ENCODE assay signal across 8 cellular contexts in the genomic region with DNA sequence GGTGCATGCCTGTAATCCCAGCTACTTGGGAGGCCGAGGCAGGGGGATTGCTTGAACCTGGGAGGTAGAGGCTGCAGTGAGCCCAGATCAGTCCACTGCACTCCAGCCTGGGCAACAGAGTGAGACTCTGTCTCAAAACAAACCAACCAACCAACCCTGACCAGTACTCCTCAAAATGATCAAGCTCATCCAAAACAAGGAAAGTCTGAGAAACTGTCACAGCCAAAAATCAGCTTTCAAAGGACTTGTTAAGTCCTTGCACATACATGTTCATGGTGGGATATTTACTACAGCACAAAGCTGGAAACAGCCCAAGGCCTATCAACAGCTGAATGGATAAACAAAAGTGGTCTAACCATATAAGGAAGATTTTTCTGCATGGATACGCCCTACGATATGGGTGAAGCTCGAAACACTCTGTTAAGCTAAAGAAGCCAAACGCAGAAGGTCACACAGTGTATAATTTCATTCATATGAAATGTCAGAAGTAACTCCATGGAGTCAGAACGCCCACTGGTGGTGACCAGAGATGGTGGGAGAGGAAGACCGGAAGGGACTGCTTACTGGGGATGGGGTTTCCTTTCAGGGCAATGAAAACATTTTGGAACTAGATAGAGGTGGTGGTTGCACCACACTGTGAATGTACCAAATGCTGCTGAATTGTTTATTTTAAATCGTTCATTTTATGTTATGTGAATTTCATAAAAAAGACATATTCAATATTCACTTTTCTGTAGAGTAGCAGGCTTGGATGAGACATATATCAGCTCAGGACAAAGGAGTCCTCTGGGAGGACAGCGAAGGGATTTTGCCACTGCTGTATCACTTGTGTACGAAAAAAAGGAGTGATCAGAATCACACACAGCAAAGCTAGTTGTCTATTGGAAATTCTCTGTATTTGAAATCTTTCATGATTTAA. TPM values are rescaled to one million over a fixed set of nuclear protein-coding genes. Genes with fewer than 3 reads are reported as not detected.
A peak's percentile ranks its signal among the peaks of the same experiment; 100 is the strongest.
DNase-seq lines count a peak whose midpoint lies in the region; ATAC-seq and TF ChIP-seq lines count a peak whose summit lies in the region.

No MANE protein-coding gene starts in this region.

- ATAC-seq in IMR-90 (ENCODE audit: low read depth): peak; percentile 91
- no peak for ATAC-seq in GM18505 (IDR thresholded peaks at IDR 0.05; ENCODE audit: unreplicated experiment)
- no peak for ATAC-seq in GM21576 (IDR thresholded peaks at IDR 0.05; ENCODE audit: unreplicated experiment)
- ATAC-seq in HG03025 (IDR thresholded peaks at IDR 0.05; ENCODE audit: low FRiP score, unreplicated experiment): no peak

- no peak overlapping the region for H3K4me3 ChIP-seq in Caco-2 (ENCODE audit: low read depth, low read length)
- no peak overlapping the region for H3K4me3 ChIP-seq in IMR-90 (ENCODE audit: insufficient read depth, low read depth, low read length)
- no peak overlapping the region for H3K4me3 ChIP-seq in SK-N-MC
- no peak overlapping the region for H3K4me3 ChIP-seq in foreskin fibroblast (ENCODE audit: low read depth in 1 of 2, low read length in 2 of 2)

- H3K27me3 Mint-ChIP-seq in Caco-2 (ENCODE audit: insufficient read depth, unreplicated experiment): no peaks in the 10 kb centered on the region

- H2BK120ac ChIP-seq in IMR-90 (ENCODE audit: low read depth, low read length): 0 out of 2 replicates have a peak overlapping the region, but pooled peaks have one; percentile 16

- H3K9me3 Mint-ChIP-seq in Caco-2 (ENCODE audit: unreplicated experiment): no peaks in the 10 kb centered on the region

- H4K91ac ChIP-seq in IMR-90 (ENCODE audit: insufficient read depth, low read depth, low read length): peak overlapping the region; percentile 57

- H3K27me3 ChIP-seq in Caco-2 (replicated peaks; ENCODE audit: control insufficient read depth, insufficient read depth, low read length): no peaks in the 10 kb centered on the region
- no peaks in the 10 kb centered on the region for H3K27me3 ChIP-seq in IMR-90 (ENCODE audit: control insufficient read depth, insufficient read depth, low read length)

- no peak overlapping the region for H3K18ac ChIP-seq in IMR-90 (ENCODE audit: low read depth, low read length)

- peaks cover 6% of the 10 kb centered on the region for H3K36me3 Mint-ChIP-seq in Caco-2 (ENCODE audit: insufficient read depth, unreplicated experiment)

- H3K56ac ChIP-seq in IMR-90 (ENCODE audit: extremely low read depth, insufficient read depth, low read length): no peak overlapping the region

- no peaks in the 10 kb centered on the region for H3K9me1 ChIP-seq in IMR-90 (ENCODE audit: insufficient read depth, low read length)

- intact Hi-C loops in Caco-2 (cut with micrococcal nuclease; ENCODE audit: unreplicated experiment): loop anchor here (1.0 kb wide), 2 partner anchors 118 to 122 kb away; no protein-coding TSS in a partner anchor
- intact Hi-C loops in IMR-90 (cut with micrococcal nuclease): loop anchor here (1.0 kb wide), 2 partner anchors 97 to 122 kb away; no protein-coding TSS in a partner anchor

- BruUV-seq in Caco-2 (replicated peaks; lab: Mats Ljungman, UMichigan) (no TSS peak), IMR-90 (replicated peaks; lab: Mats Ljungman, UMichigan) (no TSS peak)

- no peaks in the 10 kb centered on the region for H4K20me1 ChIP-seq in IMR-90 (ENCODE audit: insufficient read depth, low read length)

- no peak overlapping the region for H2BK20ac ChIP-seq in IMR-90 (ENCODE audit: low read depth, low read length)

- H2BK5ac ChIP-seq in IMR-90 (ENCODE audit: low read depth, low read length, poor library complexity, severe bottlenecking): no peak overlapping the region

- TF ChIP-seq POLR2A in IMR-90 (IDR thresholded peaks at IDR 0.05; ENCODE audit: low read depth, low read length) (no peak), GM18505 (IDR thresholded peaks at IDR 0.05; ENCODE audit: borderline replicate concordance, extremely low read depth, insufficient read depth, insufficient read length) (no peak)

- no peak overlapping the region for H2AK5ac ChIP-seq in IMR-90 (ENCODE audit: low read depth, low read length)

- TF ChIP-seq CTCF in Caco-2 (IDR thresholded peaks at IDR 0.05; ENCODE audit: insufficient read depth in 1 of 2, low read depth in 1 of 2, low read length in 1 of 2, severe bottlenecking in 1 of 2, unreplicated experiment in 1 of 2) (peak; percentile 59 to 97), IMR-90 (conservative IDR thresholded peaks at IDR 0.05; ENCODE audit: low read depth, low read length) (peak; percentile 83), foreskin fibroblast (IDR thresholded peaks at IDR 0.05; ENCODE audit: low read depth, low read length) (peak; percentile 80)

- no peak overlapping the region for H3K23ac ChIP-seq in IMR-90 (ENCODE audit: low read depth, low read length)

- peaks cover 32% of the 10 kb centered on the region for H3K4me1 Mint-ChIP-seq in Caco-2 (ENCODE audit: low read depth, unreplicated experiment)

- H3K14ac ChIP-seq in IMR-90 (replicated peaks; ENCODE audit: low read depth, low read length): 0 out of 2 replicates have a peak overlapping the region, but pooled peaks have one; percentile 0

- DNase-seq in Caco-2 (peak in 1 of 2 experiments; percentile 75), IMR-90 (peak; percentile 72), SK-N-MC (ENCODE audit: low read depth, low spot score) (no peak), foreskin fibroblast (peak; percentile 34 to 78), retina (peak; percentile 49)

- H4K8ac ChIP-seq in IMR-90 (ENCODE audit: low read depth in 2 of 2, low read length in 2 of 2): peak overlapping the region; percentile 73 to 90

- H3K4me3 Mint-ChIP-seq in Caco-2 (ENCODE audit: unreplicated experiment): peak overlapping the region; percentile 5

- H3K4me1 ChIP-seq in Caco-2 (peaks cover 14% of the 10 kb centered on the region), IMR-90 (ENCODE audit: control insufficient read depth, insufficient read depth, low read length) (peaks cover 2% of the 10 kb centered on the region)

- CTCF ChIA-PET in Caco-2 (lab: Charles Lee): interaction anchor here (0.6 to 1.3 kb wide), 9 partner anchors 11 to 177 kb away, joined by 3 to 15 read pairs (median 4); a partner anchor contains a TSS
- CTCF ChIA-PET in IMR-90 (lab: Yijun Ruan, JAX): interaction anchor here (0.5 to 4.5 kb wide), 5 partner anchors 9 to 253 kb away, joined by 3 to 30 read pairs (median 3); no protein-coding TSS in a partner anchor

- no peaks in the 10 kb centered on the region for H3K79me1 ChIP-seq in IMR-90 (ENCODE audit: low read depth in 1 of 2, low read length in 2 of 2)

- H3K4ac ChIP-seq in IMR-90 (ENCODE audit: low read depth, low read length): no peak overlapping the region; the same call in 1 of the 2 replicates

- no peak overlapping the region for H2BK15ac ChIP-seq in IMR-90 (ENCODE audit: low read depth, low read length)

- H3K9ac ChIP-seq in IMR-90 (ENCODE audit: low read depth, low read length) (peak overlapping the region; percentile 38; the same call in 1 of the 2 replicates), SK-N-MC (ENCODE audit: insufficient read length) (no peak overlapping the region)

- dilution Hi-C loops in IMR-90 (cut with HindIII; ENCODE audit: low sequenced_read_pairs, unreplicated experiment): no loop called here

- WGBS in IMR-90 (ENCODE audit: extremely low coverage in 2 of 2, insufficient read length in 1 of 2), 2 experiments: 14% methylated on average over 7 of the region's 10 CpGs; no CpG with 5 or more reads in 1 of the 2 experiments

- H4K5ac ChIP-seq in IMR-90 (ENCODE audit: low read depth, low read length): peak overlapping the region; percentile 18; the same call in 1 of the 2 replicates

- H3K36me3 ChIP-seq in Caco-2 (ENCODE audit: control insufficient read depth, insufficient read depth, low read length) (no peaks in the 10 kb centered on the region), IMR-90 (ENCODE audit: control insufficient read depth, insufficient read depth, low read length) (peaks cover 4% of the 10 kb centered on the region), SK-N-MC (ENCODE audit: insufficient read depth, low read length) (no peaks in the 10 kb centered on the region)

- POLR2A ChIA-PET in Caco-2 (lab: Charles Lee): interaction anchor here (0.5 to 0.6 kb wide), 2 partner anchors 93 to 140 kb away, joined by 3 read pairs; no protein-coding TSS in a partner anchor
- POLR2A ChIA-PET in IMR-90 (lab: Charles Lee; ENCODE audit: unreplicated experiment): interaction anchor here (0.5 kb wide), 1 partner anchor 444 kb away, joined by 3 read pairs; no protein-coding TSS in a partner anchor

- in situ Hi-C loops in IMR-90 (cut with MboI; ENCODE audit: low sequenced_read_pairs): no loop called here

- peak; percentile 83 for TF ChIP-seq RAD21 in IMR-90 (IDR thresholded peaks at IDR 0.05; ENCODE audit: low read length)

- H3K9me3 ChIP-seq in Caco-2 (no peaks in the 10 kb centered on the region), IMR-90 (ENCODE audit: control insufficient read depth, insufficient read depth, low read length) (no peaks in the 10 kb centered on the region), SK-N-MC (ENCODE audit: low read depth, low read length) (no peaks in the 10 kb centered on the region)

- H3K27ac Mint-ChIP-seq in Caco-2 (ENCODE audit: unreplicated experiment): no peak overlapping the region

- H3K27ac ChIP-seq in IMR-90 (ENCODE audit: insufficient read depth, low read length) (no peak overlapping the region), SK-N-MC (peak overlapping the region; percentile 46; the same call in 1 of the 2 replicates)

- H3K4me2 ChIP-seq in IMR-90 (ENCODE audit: low read depth, low read length): no peak overlapping the region

- H2AK9ac ChIP-seq in IMR-90 (replicated peaks; ENCODE audit: low read depth, low read length, poor library complexity): no peak overlapping the region

- H2AFZ ChIP-seq in IMR-90 (replicated peaks; ENCODE audit: low read length, poor library complexity): no peak overlapping the region

RNA-seq across cellular contexts. Expression of a gene that starts 17.7 kb away (rescaled TPM):
- total RNA-seq in Caco-2 (2022) (not detected in 2 replicates), IMR-90 (2012; rRNA removed) (not detected in 2 replicates)
- polyA plus RNA-seq in IMR-90 (2012; rRNA removed): not detected in 2 replicates
- not detected in 2 replicates for polyA plus RNA-seq in IMR-90 (2012; cell fraction: cytosol; rRNA removed)
- polyA plus RNA-seq in IMR-90 (2012; cell fraction: nucleus; rRNA removed; ENCODE audit: low replicate concordance): not detected in 2 replicates

RNA-seq across cellular contexts. Expression of a gene that starts 24.9 kb away (rescaled TPM):
- 98.3 and 103 TPM in 2 replicates for total RNA-seq in Caco-2 (2022)
- 42.2 and 47.7 TPM in 2 replicates for total RNA-seq in IMR-90 (2012; rRNA removed)
- 40.2 and 41.6 TPM in 2 replicates for polyA plus RNA-seq in IMR-90 (2012; rRNA removed)
- polyA plus RNA-seq in IMR-90 (2012; cell fraction: cytosol; rRNA removed): 17.0 and 37.1 TPM in 2 replicates
- polyA plus RNA-seq in IMR-90 (2012; cell fraction: nucleus; rRNA removed; ENCODE audit: low replicate concordance): 17.1 and 40.4 TPM in 2 replicates

RNA-seq across cellular contexts. Expression of a gene that starts 25.0 kb away (rescaled TPM):
- total RNA-seq in Caco-2 (2022) (50.9 and 54.2 TPM in 2 replicates), IMR-90 (2012; rRNA removed) (50.0 and 57.9 TPM in 2 replicates)
- polyA plus RNA-seq in IMR-90 (2012; rRNA removed): 56.1 and 58.5 TPM in 2 replicates
- polyA plus RNA-seq in IMR-90 (2012; cell fraction: cytosol; rRNA removed): 43.0 and 87.4 TPM in 2 replicates
- 64.7 and 84.2 TPM in 2 replicates for polyA plus RNA-seq in IMR-90 (2012; cell fraction: nucleus; rRNA removed; ENCODE audit: low replicate concordance)

RNA-seq across cellular contexts. Expression of a gene that starts 40.2 kb away (rescaled TPM):
- total RNA-seq in Caco-2 (2022) (100 and 102 TPM in 2 replicates), IMR-90 (2012; rRNA removed) (188 and 340 TPM in 2 replicates)
- 136 and 137 TPM in 2 replicates for polyA plus RNA-seq in IMR-90 (2012; rRNA removed)
- 149 and 181 TPM in 2 replicates for polyA plus RNA-seq in IMR-90 (2012; cell fraction: cytosol; rRNA removed)
- 110 and 114 TPM in 2 replicates for polyA plus RNA-seq in IMR-90 (2012; cell fraction: nucleus; rRNA removed; ENCODE audit: low replicate concordance)

RNA-seq across cellular contexts. Expression of a gene that starts 50.0 kb away (rescaled TPM):
- total RNA-seq in Caco-2 (2022) (0.16 TPM in 1 of 2 replicates, not detected in the other), IMR-90 (2012; rRNA removed) (under 0.01 and 0.18 TPM in 2 replicates)
- polyA plus RNA-seq in IMR-90 (2012; rRNA removed): 0.77 and 0.89 TPM in 2 replicates
- polyA plus RNA-seq in IMR-90 (2012; cell fraction: cytosol; rRNA removed): 0.51 and 0.74 TPM in 2 replicates
- polyA plus RNA-seq in IMR-90 (2012; cell fraction: nucleus; rRNA removed; ENCODE audit: low replicate concordance): 0.26 and 0.50 TPM in 2 replicates
